Comparison of ENCODE assay signal across 16 cellular contexts in the genomic region with DNA sequence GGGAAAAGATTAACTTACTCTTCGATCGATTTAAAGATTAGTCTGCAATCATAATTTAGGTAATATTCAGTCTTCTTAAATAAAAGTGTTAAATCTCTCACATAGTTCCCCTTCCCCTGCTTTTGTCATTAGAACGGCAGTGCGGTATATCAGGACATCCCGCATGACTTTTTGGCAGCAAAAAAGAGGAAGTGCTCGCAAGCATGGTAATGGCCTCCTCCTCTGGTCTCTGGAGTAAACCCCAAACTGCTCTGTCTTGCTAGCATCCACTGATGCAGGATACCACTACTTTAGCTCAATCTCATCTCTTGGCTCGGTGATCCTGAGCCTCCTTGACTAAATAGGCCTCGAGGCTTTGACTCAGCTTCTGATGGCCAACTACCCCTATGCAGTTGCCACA.
DNase-seq lines count a peak whose midpoint lies in the region; ATAC-seq and TF ChIP-seq lines count a peak whose summit lies in the region.
"Had no signal": no experiment of that assay in that cellular context is flagged by ENCODE, and none has a peak within 500 bp of the region (broad histone marks: within the 10 kb centered on the region; RNA-seq: fewer than 3 reads in every experiment).

No MANE protein-coding gene starts in this region.

- H3K27ac Mint-ChIP-seq in naive B cell (peak overlapping the region; percentile 73 to 96 (median 92)), WTC11 (no peak overlapping the region)
- H3K27ac Mint-ChIP-seq: activated T-helper 1 cell treated with anti-CD3 and anti-CD28 coated beads, Interleukin-12 subunit alpha, Interleukin-12 subunit beta, Interleukin-2, Interleukin-4 antibody, amounts not matched to agents 30 ng/mL and 10 ng/mL and 1 ng/mL, durations not matched to agents 14 hours and 24 hours and 36 hours had no signal

- peak overlapping the region; percentile 4 to 83 (median 52) for H3K4me3 Mint-ChIP-seq in naive B cell
- no peak overlapping the region for H3K4me3 Mint-ChIP-seq in WTC11
- H3K4me3 Mint-ChIP-seq: activated T-helper 1 cell treated with anti-CD3 and anti-CD28 coated beads, Interleukin-12 subunit alpha, Interleukin-12 subunit beta, Interleukin-2, Interleukin-4 antibody, amounts not matched to agents 30 ng/mL and 10 ng/mL and 1 ng/mL, durations not matched to agents 14 hours and 24 hours and 36 hours had no signal

- H3K4me1 Mint-ChIP-seq in naive B cell (peaks cover 44 to 55% (median 53%) of the 10 kb centered on the region in 3 donors), WTC11 (peaks cover 13% of the 10 kb centered on the region)

- CTCF ChIA-PET in WTC11 (lab: Charles Lee) = no interaction called here

- POLR2A ChIA-PET in WTC11 (lab: Charles Lee) = no interaction called here

- H3K27me3 Mint-ChIP-seq in naive B cell (no peaks in the 10 kb centered on the region), WTC11 (ENCODE audit: low read depth) (no peaks in the 10 kb centered on the region)
- H3K27me3 Mint-ChIP-seq: T-cell had no signal

- TF ChIP-seq CTCF in GM12865 (IDR thresholded peaks at IDR 0.05; ENCODE audit: insufficient read depth, low read depth, low read length, missing control alignments) = no peak
- TF ChIP-seq CTCF in WTC11 (IDR thresholded peaks at IDR 0.05) = no peak

- H3K36me3 Mint-ChIP-seq in naive B cell (peaks cover 4 to 31% of the 10 kb centered on the region in 2 donors), WTC11 (peaks cover 3% of the 10 kb centered on the region; the same call in 1 of the 2 replicates)
- H3K36me3 Mint-ChIP-seq: T-cell had no signal

- peak; percentile 56 for ATAC-seq in HG02938 (IDR thresholded peaks at IDR 0.05; ENCODE audit: unreplicated experiment)
- peak; percentile 95 for ATAC-seq in naive B cell (ENCODE audit: low read depth in 2 of 2)
- no peak for ATAC-seq in WTC11
- ATAC-seq: PC-3, T-cell had no signal

- H3K4me3 ChIP-seq in GM12865 (ENCODE audit: low read depth, low read length) = no peak overlapping the region

- H3K9me3 Mint-ChIP-seq in naive B cell = peaks cover 0 to 4% (median 0%) of the 10 kb centered on the region in 7 donors
- peaks cover 5% of the 10 kb centered on the region for H3K9me3 Mint-ChIP-seq in WTC11
- H3K9me3 Mint-ChIP-seq: activated T-helper 1 cell treated with anti-CD3 and anti-CD28 coated beads, Interleukin-12 subunit alpha, Interleukin-12 subunit beta, Interleukin-2, Interleukin-4 antibody, amounts not matched to agents 30 ng/mL and 10 ng/mL and 1 ng/mL, durations not matched to agents 14 hours and 24 hours and 36 hours; T-cell had no signal

- peak; percentile 18 for DNase-seq in GM12865 (ENCODE audit: low read depth)
- peak; percentile 75 for DNase-seq in OCI-M1 (lab: John Stamatoyannopoulos, UW)
- DNase-seq in naive B cell = peak; percentile 79
- no peak for DNase-seq in effector CD4-positive, alpha-beta T cell
- no peak for DNase-seq in GM19238 (ENCODE audit: insufficient read length, low spot score)
- no peak for DNase-seq in activated effector memory CD4-positive, alpha-beta T cell treated with anti-CD3 and anti-CD28 coated beads, Interleukin-2, amount 50 U/mL, for 16 hours
- DNase-seq in WTC11 (ENCODE audit: low spot score) = no peak
- DNase-seq: activated CD4-positive, alpha-beta T cell treated with anti-CD3 and anti-CD28 coated beads for 4 hours; aorta; C1 segment of cervical spinal cord; cortex of kidney; NCI-H2171; PC-3 had no signal

TF ChIP-seq in WTC11, 78 proteins besides CTCF, POLR2A, EP300 and RAD21:
- TF ChIP-seq, protein P1, sequence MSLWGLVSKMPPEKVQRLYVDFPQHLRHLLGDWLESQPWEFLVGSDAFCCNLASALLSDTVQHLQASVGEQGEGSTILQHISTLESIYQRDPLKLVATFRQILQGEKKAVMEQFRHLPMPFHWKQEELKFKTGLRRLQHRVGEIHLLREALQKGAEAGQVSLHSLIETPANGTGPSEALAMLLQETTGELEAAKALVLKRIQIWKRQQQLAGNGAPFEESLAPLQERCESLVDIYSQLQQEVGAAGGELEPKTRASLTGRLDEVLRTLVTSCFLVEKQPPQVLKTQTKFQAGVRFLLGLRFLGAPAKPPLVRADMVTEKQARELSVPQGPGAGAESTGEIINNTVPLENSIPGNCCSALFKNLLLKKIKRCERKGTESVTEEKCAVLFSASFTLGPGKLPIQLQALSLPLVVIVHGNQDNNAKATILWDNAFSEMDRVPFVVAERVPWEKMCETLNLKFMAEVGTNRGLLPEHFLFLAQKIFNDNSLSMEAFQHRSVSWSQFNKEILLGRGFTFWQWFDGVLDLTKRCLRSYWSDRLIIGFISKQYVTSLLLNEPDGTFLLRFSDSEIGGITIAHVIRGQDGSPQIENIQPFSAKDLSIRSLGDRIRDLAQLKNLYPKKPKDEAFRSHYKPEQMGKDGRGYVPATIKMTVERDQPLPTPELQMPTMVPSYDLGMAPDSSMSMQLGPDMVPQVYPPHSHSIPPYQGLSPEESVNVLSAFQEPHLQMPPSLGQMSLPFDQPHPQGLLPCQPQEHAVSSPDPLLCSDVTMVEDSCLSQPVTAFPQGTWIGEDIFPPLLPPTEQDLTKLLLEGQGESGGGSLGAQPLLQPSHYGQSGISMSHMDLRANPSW (CRISPR knock-in tag; conservative IDR thresholded peaks at IDR 0.05; ENCODE audit: low read depth) = no peak
- TF ChIP-seq, protein P2, sequence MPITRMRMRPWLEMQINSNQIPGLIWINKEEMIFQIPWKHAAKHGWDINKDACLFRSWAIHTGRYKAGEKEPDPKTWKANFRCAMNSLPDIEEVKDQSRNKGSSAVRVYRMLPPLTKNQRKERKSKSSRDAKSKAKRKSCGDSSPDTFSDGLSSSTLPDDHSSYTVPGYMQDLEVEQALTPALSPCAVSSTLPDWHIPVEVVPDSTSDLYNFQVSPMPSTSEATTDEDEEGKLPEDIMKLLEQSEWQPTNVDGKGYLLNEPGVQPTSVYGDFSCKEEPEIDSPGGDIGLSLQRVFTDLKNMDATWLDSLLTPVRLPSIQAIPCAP (CRISPR knock-in tag; IDR thresholded peaks at IDR 0.05) = no peak
- TF ChIP-seq, protein P3, sequence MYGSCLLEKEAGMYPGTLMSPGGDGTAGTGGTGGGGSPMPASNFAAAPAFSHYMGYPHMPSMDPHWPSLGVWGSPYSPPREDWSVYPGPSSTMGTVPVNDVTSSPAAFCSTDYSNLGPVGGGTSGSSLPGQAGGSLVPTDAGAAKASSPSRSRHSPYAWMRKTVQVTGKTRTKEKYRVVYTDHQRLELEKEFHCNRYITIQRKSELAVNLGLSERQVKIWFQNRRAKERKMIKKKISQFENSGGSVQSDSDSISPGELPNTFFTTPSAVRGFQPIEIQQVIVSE (CRISPR knock-in tag; IDR thresholded peaks at IDR 0.05; ENCODE audit: borderline replicate concordance) = no peak
- no peak for TF ChIP-seq SMAD4 (CRISPR knock-in tag; IDR thresholded peaks at IDR 0.05)
- TF ChIP-seq NR3C1 (CRISPR knock-in tag; conservative IDR thresholded peaks at IDR 0.05; ENCODE audit: low read depth) = no peak
- TF ChIP-seq, protein P4, sequence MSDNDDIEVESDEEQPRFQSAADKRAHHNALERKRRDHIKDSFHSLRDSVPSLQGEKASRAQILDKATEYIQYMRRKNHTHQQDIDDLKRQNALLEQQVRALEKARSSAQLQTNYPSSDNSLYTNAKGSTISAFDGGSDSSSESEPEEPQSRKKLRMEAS (CRISPR knock-in tag; IDR thresholded peaks at IDR 0.05) = no peak
- no peak for TF ChIP-seq ZNF232 (CRISPR knock-in tag; IDR thresholded peaks at IDR 0.05)
- TF ChIP-seq IRF2 (CRISPR knock-in tag; IDR thresholded peaks at IDR 0.05; ENCODE audit: borderline replicate concordance, low read depth) = no peak
- TF ChIP-seq, protein P5, sequence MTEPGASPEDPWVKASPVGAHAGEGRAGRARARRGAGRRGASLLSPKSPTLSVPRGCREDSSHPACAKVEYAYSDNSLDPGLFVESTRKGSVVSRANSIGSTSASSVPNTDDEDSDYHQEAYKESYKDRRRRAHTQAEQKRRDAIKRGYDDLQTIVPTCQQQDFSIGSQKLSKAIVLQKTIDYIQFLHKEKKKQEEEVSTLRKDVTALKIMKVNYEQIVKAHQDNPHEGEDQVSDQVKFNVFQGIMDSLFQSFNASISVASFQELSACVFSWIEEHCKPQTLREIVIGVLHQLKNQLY (CRISPR knock-in tag; IDR thresholded peaks at IDR 0.05) = no peak
- no peak for TF ChIP-seq NR2C2 (CRISPR knock-in tag; IDR thresholded peaks at IDR 0.05)
- TF ChIP-seq ZNF263 (CRISPR knock-in tag; IDR thresholded peaks at IDR 0.05; ENCODE audit: low read depth) = no peak
- TF ChIP-seq, protein P6, sequence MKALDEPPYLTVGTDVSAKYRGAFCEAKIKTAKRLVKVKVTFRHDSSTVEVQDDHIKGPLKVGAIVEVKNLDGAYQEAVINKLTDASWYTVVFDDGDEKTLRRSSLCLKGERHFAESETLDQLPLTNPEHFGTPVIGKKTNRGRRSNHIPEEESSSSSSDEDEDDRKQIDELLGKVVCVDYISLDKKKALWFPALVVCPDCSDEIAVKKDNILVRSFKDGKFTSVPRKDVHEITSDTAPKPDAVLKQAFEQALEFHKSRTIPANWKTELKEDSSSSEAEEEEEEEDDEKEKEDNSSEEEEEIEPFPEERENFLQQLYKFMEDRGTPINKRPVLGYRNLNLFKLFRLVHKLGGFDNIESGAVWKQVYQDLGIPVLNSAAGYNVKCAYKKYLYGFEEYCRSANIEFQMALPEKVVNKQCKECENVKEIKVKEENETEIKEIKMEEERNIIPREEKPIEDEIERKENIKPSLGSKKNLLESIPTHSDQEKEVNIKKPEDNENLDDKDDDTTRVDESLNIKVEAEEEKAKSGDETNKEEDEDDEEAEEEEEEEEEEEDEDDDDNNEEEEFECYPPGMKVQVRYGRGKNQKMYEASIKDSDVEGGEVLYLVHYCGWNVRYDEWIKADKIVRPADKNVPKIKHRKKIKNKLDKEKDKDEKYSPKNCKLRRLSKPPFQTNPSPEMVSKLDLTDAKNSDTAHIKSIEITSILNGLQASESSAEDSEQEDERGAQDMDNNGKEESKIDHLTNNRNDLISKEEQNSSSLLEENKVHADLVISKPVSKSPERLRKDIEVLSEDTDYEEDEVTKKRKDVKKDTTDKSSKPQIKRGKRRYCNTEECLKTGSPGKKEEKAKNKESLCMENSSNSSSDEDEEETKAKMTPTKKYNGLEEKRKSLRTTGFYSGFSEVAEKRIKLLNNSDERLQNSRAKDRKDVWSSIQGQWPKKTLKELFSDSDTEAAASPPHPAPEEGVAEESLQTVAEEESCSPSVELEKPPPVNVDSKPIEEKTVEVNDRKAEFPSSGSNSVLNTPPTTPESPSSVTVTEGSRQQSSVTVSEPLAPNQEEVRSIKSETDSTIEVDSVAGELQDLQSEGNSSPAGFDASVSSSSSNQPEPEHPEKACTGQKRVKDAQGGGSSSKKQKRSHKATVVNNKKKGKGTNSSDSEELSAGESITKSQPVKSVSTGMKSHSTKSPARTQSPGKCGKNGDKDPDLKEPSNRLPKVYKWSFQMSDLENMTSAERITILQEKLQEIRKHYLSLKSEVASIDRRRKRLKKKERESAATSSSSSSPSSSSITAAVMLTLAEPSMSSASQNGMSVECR (CRISPR knock-in tag; IDR thresholded peaks at IDR 0.05; ENCODE audit: borderline replicate concordance) = no peak
- no peak for TF ChIP-seq GABPB1 (CRISPR knock-in tag; IDR thresholded peaks at IDR 0.05)
- TF ChIP-seq NFYB (CRISPR knock-in tag; conservative IDR thresholded peaks at IDR 0.05; ENCODE audit: low read depth) = no peak

Comparison
In these comparisons a context has a peak if more than half of its experiments do, and no peak if none do; other contexts are left out.
1. DNase-seq: peak in GM12865 (single experiment), OCI-M1 (single experiment) and naive B cell (single experiment); none in effector CD4-positive, alpha-beta T cell (single experiment), GM19238 (single experiment), activated effector memory CD4-positive, alpha-beta T cell treated with anti-CD3 and anti-CD28 coated beads, Interleukin-2, amount 50 U/mL, for 16 hours (single experiment) and WTC11 (single experiment).